ENCODE assay signal across 8 cellular contexts in the genomic region with DNA sequence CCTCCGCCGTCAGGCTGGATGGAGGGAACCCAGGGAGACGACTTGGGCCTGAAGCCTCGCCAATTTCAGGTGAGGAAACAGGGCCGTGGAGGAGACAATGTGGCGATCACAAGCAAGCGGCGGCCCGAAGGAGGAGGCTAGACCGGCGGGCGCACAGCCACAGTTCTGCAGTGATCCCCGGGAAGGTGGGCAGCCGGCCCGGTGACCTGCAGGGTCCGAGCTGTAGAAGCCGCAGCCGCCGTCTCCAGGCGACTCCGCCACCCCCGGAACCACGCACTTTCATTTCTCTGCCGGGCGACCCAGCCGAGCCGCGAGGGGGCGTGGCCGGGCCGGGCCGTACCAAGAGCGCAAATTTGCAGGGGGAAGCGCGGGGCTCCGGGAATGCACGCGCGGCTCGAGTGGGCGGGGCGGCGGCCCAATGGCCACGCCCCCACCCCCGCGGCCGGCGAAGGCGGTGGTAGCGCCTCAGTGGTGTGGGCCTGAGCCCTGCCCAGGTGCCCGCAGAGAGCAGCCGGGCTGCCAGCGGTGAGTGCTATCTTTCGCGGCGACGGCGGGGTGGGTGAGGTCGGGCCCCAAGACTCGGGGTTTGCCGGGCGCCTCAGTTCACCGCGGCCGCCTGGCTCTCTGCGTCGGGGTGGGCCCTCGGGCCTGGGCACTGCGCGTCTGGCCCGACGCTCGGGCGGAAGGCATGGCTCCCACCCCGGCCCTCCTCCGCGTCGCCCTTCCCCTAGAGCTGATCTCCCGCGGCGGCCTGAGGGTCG. TPM values are rescaled to one million over a fixed set of nuclear protein-coding genes. Genes with fewer than 3 reads are reported as not detected.
DNase-seq lines count a peak whose midpoint lies in the region; ATAC-seq and TF ChIP-seq lines count a peak whose summit lies in the region.

A gene (plus strand): TSS at position 501 of the 761 bp plus-strand sequence. CDS start 38,847 bp downstream, outside the sequence.

- H3K27me3 Mint-ChIP-seq in activated CD4-positive, alpha-beta T cell treated with anti-CD3 and anti-CD28 coated beads, Interleukin-2, amount 10 ng/mL, durations not matched to agents 24 days and 14 days = no peaks in the 10 kb centered on the region

- CTCF ChIA-PET in BJ (lab: Yijun Ruan, JAX) = interaction anchor here (0.6 to 1.9 kb wide), 4 partner anchors 11 to 75 kb away, joined by 3 to 5 read pairs (median 4); no protein-coding TSS in a partner anchor

- no peaks in the 10 kb centered on the region for H3K9me3 ChIP-seq in colonic mucosa

- H3K4me1 ChIP-seq in colonic mucosa = peaks cover 4% of the 10 kb centered on the region

- H3K36me3 ChIP-seq in BJ (ENCODE audit: control insufficient read depth, insufficient read depth, low read length) (no peaks in the 10 kb centered on the region), colonic mucosa (no peaks in the 10 kb centered on the region)

- H3K4me3 ChIP-seq in BJ (ENCODE audit: low read depth, low read length) (peak within 1 kb of the TSS; percentile 94), colonic mucosa (peak within 1 kb of the TSS; percentile 93)

- H3K27me3 ChIP-seq in BJ (ENCODE audit: control insufficient read depth, insufficient read depth, low read length) (no peaks in the 10 kb centered on the region), colonic mucosa (no peaks in the 10 kb centered on the region)

- intact Hi-C loops in activated CD4-positive, alpha-beta T cell treated with anti-CD3 and anti-CD28 coated beads, Interleukin-2, amount 10 ng/mL, durations not matched to agents 24 days and 14 days (cut with micrococcal nuclease) = loop anchor here (1.0 to 2.0 kb wide), 4 partner anchors 37 to 176 kb away; a partner anchor contains a TSS
- intact Hi-C loops in colonic mucosa (cut with DNase I) = no loop called here

- peak within 1 kb of the TSS; percentile 90 for H3K27ac Mint-ChIP-seq in activated CD4-positive, alpha-beta T cell treated with anti-CD3 and anti-CD28 coated beads, Interleukin-2, amount 10 ng/mL, durations not matched to agents 24 days and 14 days

- H3K9me3 Mint-ChIP-seq in activated CD4-positive, alpha-beta T cell treated with anti-CD3 and anti-CD28 coated beads, Interleukin-2, amount 10 ng/mL, durations not matched to agents 24 days and 14 days = no peaks in the 10 kb centered on the region

- no peaks in the 10 kb centered on the region for H3K36me3 Mint-ChIP-seq in activated CD4-positive, alpha-beta T cell treated with anti-CD3 and anti-CD28 coated beads, Interleukin-2, amount 10 ng/mL, durations not matched to agents 24 days and 14 days (ENCODE audit: low read depth)

- H3K4me1 Mint-ChIP-seq in activated CD4-positive, alpha-beta T cell treated with anti-CD3 and anti-CD28 coated beads, Interleukin-2, amount 10 ng/mL, durations not matched to agents 24 days and 14 days = peaks cover 22% of the 10 kb centered on the region

- H3K4me3 Mint-ChIP-seq in activated CD4-positive, alpha-beta T cell treated with anti-CD3 and anti-CD28 coated beads, Interleukin-2, amount 10 ng/mL, durations not matched to agents 24 days and 14 days = peak within 1 kb of the TSS; percentile 91

- H3K27ac ChIP-seq in colonic mucosa = peak within 1 kb of the TSS; percentile 85

- 0 out of 2 replicates have a peak, but pooled peaks have one; percentile 8 for TF ChIP-seq CTCF in BJ (IDR thresholded peaks at IDR 0.05; ENCODE audit: insufficient read depth, low read depth, low read length)
- no peak for TF ChIP-seq CTCF in colonic mucosa (IDR thresholded peaks at IDR 0.05)

- DNase-seq in BJ (ENCODE audit: low read depth) (no peak), GM19240 (ENCODE audit: insufficient read length, low spot score) (peak; percentile 94), NCI-H524 treated with DMSO at 0.1 percent for 48 hours (lab: John Stamatoyannopoulos, UW) (peak; percentile 60), colonic mucosa (peak; percentile 97), left kidney (ENCODE audit: low read depth, low spot score) (peak; percentile 97)
- peak; percentile 100 for DNase-seq in activated CD4-positive, alpha-beta T cell treated with anti-CD3 and anti-CD28 coated beads, Interleukin-2, amount 10 ng/mL, durations not matched to agents 24 days and 14 days
- DNase-seq in stimulated activated CD4-positive, alpha-beta T cell treated with anti-CD3 and anti-CD28 coated beads, Interleukin-1b, Interleukin-23, amount 100 ng/mL, for 48 hours = peak; percentile 93

- peak; percentile 64 for ATAC-seq in HG03457 (IDR thresholded peaks at IDR 0.05; ENCODE audit: unreplicated experiment)

- peak within 1 kb of the TSS; percentile 95 to 98 for H3K9ac ChIP-seq in colonic mucosa (ENCODE audit: low read depth in 2 of 2, low read length in 2 of 2)

- POLR2A ChIA-PET in BJ (lab: Charles Lee) = interaction anchor here (0.5 kb wide), 1 partner anchor 37 kb away, joined by 3 read pairs; no protein-coding TSS in a partner anchor

RNA-seq across cellular contexts. Expression of the gene that starts here (rescaled TPM):
- polyA plus RNA-seq in BJ (2011; rRNA removed) = 35.3 and 63.4 TPM in 2 replicates
- 34.2 and 62.3 TPM in 2 replicates for polyA minus RNA-seq in BJ (2011; rRNA and poly(A)+ RNA removed)
- 69.4 and 75.0 TPM in 2 replicates for total RNA-seq in activated CD4-positive, alpha-beta T cell treated with anti-CD3 and anti-CD28 coated beads, Interleukin-2, amount 10 ng/mL, durations not matched to agents 24 days and 14 days
- total RNA-seq in colonic mucosa = 100 to 1,000 TPM; 126 to 169 TPM
